1 cellular context compared by ENCODE assay signal in the genomic region with DNA sequence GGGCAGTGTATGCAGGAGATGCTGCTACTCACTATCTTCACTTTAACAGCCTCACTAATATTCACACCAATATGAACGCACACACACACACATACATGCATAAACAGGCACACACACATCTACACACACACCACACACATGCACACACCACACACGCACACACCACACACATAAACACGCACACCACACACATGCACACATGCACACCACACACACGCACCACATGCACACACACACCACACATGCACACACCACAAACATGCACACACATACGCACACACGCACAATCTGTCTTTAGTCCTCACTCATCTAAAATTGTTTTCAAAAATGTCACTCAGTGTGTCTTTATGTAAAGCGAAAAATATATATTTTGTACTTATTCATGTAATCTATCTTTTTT.
TF ChIP-seq lines count a peak whose summit lies in the region.

No MANE protein-coding gene starts in this region.

TF ChIP-seq in HEK293, 187 proteins besides CTCF, POLR2A, EP300 and RAD21 (continued from another document):
- TF ChIP-seq ZNF529 (tag by site-specific recombination; IDR thresholded peaks at IDR 0.05; ENCODE audit: insufficient replicate concordance) (no peak), ZNF513 (tag by site-specific recombination; IDR thresholded peaks at IDR 0.05) (no peak), ZNF785 (tag by site-specific recombination; IDR thresholded peaks at IDR 0.05) (no peak)
